21 cellular contexts compared by ENCODE assay signal in genomic region chr22:40862013-40862412, GRCh38. TPM values are rescaled to one million over a fixed set of nuclear protein-coding genes. Genes with fewer than 3 reads are reported as not detected.
DNase-seq lines count a peak whose midpoint lies in the region; ATAC-seq and TF ChIP-seq lines count a peak whose summit lies in the region.
"Had no signal": no experiment of that assay in that cellular context is flagged by ENCODE, and none has a peak within 500 bp of the region (broad histone marks: within the 10 kb centered on the region; RNA-seq: fewer than 3 reads in every experiment).

TSS of gene DNAJB7 (minus strand) at chr22:40862113. CDS start at chr22:40861994, 119 bp downstream.

- CTCF ChIA-PET in IMR-90 (lab: Yijun Ruan, JAX), result no interaction called here

- intact Hi-C loops in IMR-90 (cut with micrococcal nuclease), result no loop called here
- intact Hi-C loops in esophagus squamous epithelium (cut with DNase I), result no loop called here

- H3K9me3 ChIP-seq in IMR-90 (ENCODE audit: control insufficient read depth, insufficient read depth, low read length) (no peaks in the 10 kb centered on the region), esophagus squamous epithelium (no peaks in the 10 kb centered on the region)
- H3K9me3 ChIP-seq: SJSA1 had no signal

- TF ChIP-seq RAD21 in IMR-90 (IDR thresholded peaks at IDR 0.05; ENCODE audit: low read length), result no peak

- H3K27ac ChIP-seq in IMR-90 (ENCODE audit: insufficient read depth, low read length) (no peak within 1 kb of the TSS), esophagus squamous epithelium (no peak within 1 kb of the TSS)
- H3K27ac ChIP-seq: PC-9, SJSA1 had no signal

- H3K14ac ChIP-seq in IMR-90 (replicated peaks; ENCODE audit: low read depth, low read length), result no peak within 1 kb of the TSS

- no peak within 1 kb of the TSS for H2BK120ac ChIP-seq in IMR-90 (ENCODE audit: low read depth, low read length)

- H2AFZ ChIP-seq in IMR-90 (replicated peaks; ENCODE audit: low read length, poor library complexity), result no peak within 1 kb of the TSS
- H2AFZ ChIP-seq: PC-9 had no signal

- H3K9me3 Mint-ChIP-seq in activated naive CD8-positive, alpha-beta T cell (ENCODE audit: low read depth), result no peaks in the 10 kb centered on the region
- H3K9me3 Mint-ChIP-seq in activated naive CD8-positive, alpha-beta T cell treated with anti-CD3 and anti-CD28 coated beads for 36 hours, result no peaks in the 10 kb centered on the region
- H3K9me3 Mint-ChIP-seq in memory B cell, result no peaks in the 10 kb centered on the region
- H3K9me3 Mint-ChIP-seq in stimulated activated naive B cell treated with anti-CD40 and anti-IgM and Interleukin-4, amounts not matched to agents 10 μg/mL and 1 μg/mL and 100 μg/mL, for 72 hours, result no peaks in the 10 kb centered on the region
- H3K9me3 Mint-ChIP-seq: CD14-positive monocyte had no signal

- H2AK9ac ChIP-seq in IMR-90 (replicated peaks; ENCODE audit: low read depth, low read length, poor library complexity), result no peak within 1 kb of the TSS

- no TSS peak for BruUV-seq in IMR-90 (replicated peaks; lab: Mats Ljungman, UMichigan)

- peak within 1 kb of the TSS; percentile 36; the same call in 1 of the 2 replicates for H3K4me2 ChIP-seq in IMR-90 (ENCODE audit: low read depth, low read length)
- H3K4me2 ChIP-seq: PC-9 had no signal

- peak within 1 kb of the TSS; percentile 68 for H3K27ac Mint-ChIP-seq in activated naive CD8-positive, alpha-beta T cell
- H3K27ac Mint-ChIP-seq in activated naive CD8-positive, alpha-beta T cell treated with anti-CD3 and anti-CD28 coated beads for 36 hours, result no peak within 1 kb of the TSS
- peak within 1 kb of the TSS; percentile 37 for H3K27ac Mint-ChIP-seq in memory B cell
- peak within 1 kb of the TSS; percentile 7 for H3K27ac Mint-ChIP-seq in stimulated activated naive B cell treated with anti-CD40 and anti-IgM and Interleukin-4, amounts not matched to agents 10 μg/mL and 1 μg/mL and 100 μg/mL, for 72 hours

- peaks cover 3% of the 10 kb centered on the region for H3K4me1 ChIP-seq in IMR-90 (ENCODE audit: control insufficient read depth, insufficient read depth, low read length)
- peaks cover 7 to 18% (median 8%) of the 10 kb centered on the region in 3 donors for H3K4me1 ChIP-seq in esophagus squamous epithelium

- H3K4ac ChIP-seq in IMR-90 (ENCODE audit: low read depth, low read length), result no peak within 1 kb of the TSS

- no peak within 1 kb of the TSS for H3K9ac ChIP-seq in IMR-90 (ENCODE audit: low read depth, low read length)

- dilution Hi-C loops in IMR-90 (cut with HindIII; ENCODE audit: low sequenced_read_pairs, unreplicated experiment), result no loop called here

- peak within 1 kb of the TSS; percentile 23 for H2BK5ac ChIP-seq in IMR-90 (ENCODE audit: low read depth, low read length, poor library complexity, severe bottlenecking)

- H4K8ac ChIP-seq in IMR-90 (ENCODE audit: low read depth in 2 of 2, low read length in 2 of 2), result peak within 1 kb of the TSS in 1 of 2 experiments; percentile 10; a peak in 1 of 4 replicates

- peaks cover 11% of the 10 kb centered on the region for H3K36me3 Mint-ChIP-seq in activated naive CD8-positive, alpha-beta T cell
- H3K36me3 Mint-ChIP-seq in activated naive CD8-positive, alpha-beta T cell treated with anti-CD3 and anti-CD28 coated beads for 36 hours, result peaks cover 5% of the 10 kb centered on the region
- peaks cover 9% of the 10 kb centered on the region for H3K36me3 Mint-ChIP-seq in memory B cell
- peaks cover 7 to 23% of the 10 kb centered on the region in 2 donors for H3K36me3 Mint-ChIP-seq in stimulated activated naive B cell treated with anti-CD40 and anti-IgM and Interleukin-4, amounts not matched to agents 10 μg/mL and 1 μg/mL and 100 μg/mL, for 72 hours

- no peak for TF ChIP-seq POLR2A in IMR-90 (IDR thresholded peaks at IDR 0.05; ENCODE audit: low read depth, low read length)
- TF ChIP-seq POLR2A in esophagus squamous epithelium (IDR thresholded peaks at IDR 0.05), result no peak

- H4K91ac ChIP-seq in IMR-90 (ENCODE audit: insufficient read depth, low read depth, low read length), result no peak within 1 kb of the TSS

- H3K9me1 ChIP-seq in IMR-90 (ENCODE audit: insufficient read depth, low read length), result peaks cover 4% of the 10 kb centered on the region; the same call in 1 of the 2 replicates

- no peak within 1 kb of the TSS for H4K5ac ChIP-seq in IMR-90 (ENCODE audit: low read depth, low read length)

- no peak within 1 kb of the TSS for H2BK15ac ChIP-seq in IMR-90 (ENCODE audit: low read depth, low read length)

- H3K18ac ChIP-seq in IMR-90 (ENCODE audit: low read depth, low read length), result no peak within 1 kb of the TSS

- no peak within 1 kb of the TSS for H3K56ac ChIP-seq in IMR-90 (ENCODE audit: extremely low read depth, insufficient read depth, low read length)

- no peaks in the 10 kb centered on the region for H3K27me3 Mint-ChIP-seq in activated naive CD8-positive, alpha-beta T cell
- H3K27me3 Mint-ChIP-seq in activated naive CD8-positive, alpha-beta T cell treated with anti-CD3 and anti-CD28 coated beads for 36 hours, result no peaks in the 10 kb centered on the region
- H3K27me3 Mint-ChIP-seq in memory B cell, result no peaks in the 10 kb centered on the region
- H3K27me3 Mint-ChIP-seq in stimulated activated naive B cell treated with anti-CD40 and anti-IgM and Interleukin-4, amounts not matched to agents 10 μg/mL and 1 μg/mL and 100 μg/mL, for 72 hours, result no peaks in the 10 kb centered on the region

- H3K36me3 ChIP-seq in IMR-90 (ENCODE audit: control insufficient read depth, insufficient read depth, low read length) (peaks cover 2% of the 10 kb centered on the region), esophagus squamous epithelium (peaks cover 0 to 22% (median 0%) of the 10 kb centered on the region in 3 donors)

- H3K4me1 Mint-ChIP-seq in activated naive CD8-positive, alpha-beta T cell (ENCODE audit: low read depth), result peaks cover 56% of the 10 kb centered on the region
- H3K4me1 Mint-ChIP-seq in activated naive CD8-positive, alpha-beta T cell treated with anti-CD3 and anti-CD28 coated beads for 36 hours, result peaks cover 28% of the 10 kb centered on the region
- peaks cover 11% of the 10 kb centered on the region for H3K4me1 Mint-ChIP-seq in memory B cell
- peaks cover 20 to 54% of the 10 kb centered on the region in 2 donors for H3K4me1 Mint-ChIP-seq in stimulated activated naive B cell treated with anti-CD40 and anti-IgM and Interleukin-4, amounts not matched to agents 10 μg/mL and 1 μg/mL and 100 μg/mL, for 72 hours

- H2BK20ac ChIP-seq in IMR-90 (ENCODE audit: low read depth, low read length), result peak within 1 kb of the TSS; percentile 20; the same call in 1 of the 2 replicates

- POLR2A ChIA-PET in IMR-90 (lab: Charles Lee; ENCODE audit: unreplicated experiment), result no interaction called here

- H3K27me3 ChIP-seq in IMR-90 (ENCODE audit: control insufficient read depth, insufficient read depth, low read length), result no peaks in the 10 kb centered on the region
- H3K27me3 ChIP-seq in esophagus squamous epithelium, result no peaks in the 10 kb centered on the region
- H3K27me3 ChIP-seq: SJSA1 had no signal

- DNase-seq in activated naive CD8-positive, alpha-beta T cell treated with anti-CD3 and anti-CD28 coated beads for 36 hours, result no peak
- no peak for DNase-seq in IMR-90
- DNase-seq in memory B cell (ENCODE audit: low spot score in 2 of 2), result no peak
- no peak for DNase-seq in stimulated activated naive B cell treated with anti-CD40 and anti-IgM and Interleukin-4, amounts not matched to agents 10 μg/mL and 1 μg/mL and 100 μg/mL, for 72 hours
- DNase-seq in NCI-H2107 (lab: John Stamatoyannopoulos, UW), result no peak
- DNase-seq in esophagus squamous epithelium (lab: John Stamatoyannopoulos, UW), result no peak
- no peak for DNase-seq in HPDE6-E6E7 (ENCODE audit: extremely low spot score)
- DNase-seq: ACHN, AML-193, Calu3, DMS53, HCEC 1CT, KG1, NCI-H1436 treated with DMSO at 0.1 percent for 48 hours, NCI-H2029 treated with DMSO at 0.1 percent for 48 hours, NCI-H510A, NCI-H774, PC-9 had no signal

- WGBS in IMR-90 (ENCODE audit: extremely low coverage in 2 of 2, insufficient read length in 1 of 2), 2 experiments, result no CpG with 5 or more reads among the region's 3 CpGs
- 87 to 93% methylated on average over 3 of the region's 3 CpGs for WGBS in esophagus squamous epithelium, 2 donors

- in situ Hi-C loops in IMR-90 (cut with MboI; ENCODE audit: low sequenced_read_pairs), result no loop called here

- H3K23ac ChIP-seq in IMR-90 (ENCODE audit: low read depth, low read length), result no peak within 1 kb of the TSS

- peak within 1 kb of the TSS; percentile 27 for H3K4me3 Mint-ChIP-seq in activated naive CD8-positive, alpha-beta T cell
- no peak within 1 kb of the TSS for H3K4me3 Mint-ChIP-seq in activated naive CD8-positive, alpha-beta T cell treated with anti-CD3 and anti-CD28 coated beads for 36 hours
- H3K4me3 Mint-ChIP-seq in memory B cell, result no peak within 1 kb of the TSS
- H3K4me3 Mint-ChIP-seq in stimulated activated naive B cell treated with anti-CD40 and anti-IgM and Interleukin-4, amounts not matched to agents 10 μg/mL and 1 μg/mL and 100 μg/mL, for 72 hours, result no peak within 1 kb of the TSS
- H3K4me3 Mint-ChIP-seq: CD14-positive monocyte had no signal

- TF ChIP-seq CTCF in IMR-90 (conservative IDR thresholded peaks at IDR 0.05; ENCODE audit: low read depth, low read length), result no peak
- TF ChIP-seq CTCF in esophagus squamous epithelium (IDR thresholded peaks at IDR 0.05), result no peak

- no peak for ATAC-seq in IMR-90 (ENCODE audit: low read depth)
- ATAC-seq in memory B cell (ENCODE audit: low read depth), result no peak
- ATAC-seq in stimulated activated naive B cell treated with anti-CD40 and anti-IgM and Interleukin-4, amounts not matched to agents 10 μg/mL and 1 μg/mL and 100 μg/mL, for 72 hours (replicated peaks), result no peak

- peaks cover 30 to 73% of the 10 kb centered on the region in 2 experiments for H3K79me1 ChIP-seq in IMR-90 (ENCODE audit: low read depth in 1 of 2, low read length in 2 of 2)

- H2AK5ac ChIP-seq in IMR-90 (ENCODE audit: low read depth, low read length), result no peak within 1 kb of the TSS

- no peaks in the 10 kb centered on the region; the same call in 1 of the 2 replicates for H4K20me1 ChIP-seq in IMR-90 (ENCODE audit: insufficient read depth, low read length)

- H3K4me3 ChIP-seq in IMR-90 (ENCODE audit: insufficient read depth, low read depth, low read length) (no peak within 1 kb of the TSS), esophagus squamous epithelium (no peak within 1 kb of the TSS)
- H3K4me3 ChIP-seq: PC-9, SJSA1 had no signal

TF ChIP-seq in IMR-90, 13 proteins besides CTCF, POLR2A, EP300 and RAD21 (continues in another document):
- TF ChIP-seq SMC3 (IDR thresholded peaks at IDR 0.05; ENCODE audit: low read depth, low read length), result no peak
- no peak for TF ChIP-seq BHLHE40 (IDR thresholded peaks at IDR 0.05; ENCODE audit: low read depth, low read length)
- TF ChIP-seq RCOR1 (IDR thresholded peaks at IDR 0.05; ENCODE audit: insufficient replicate concordance, low read length), result no peak
- TF ChIP-seq CEBPB (IDR thresholded peaks at IDR 0.05; ENCODE audit: low read depth, low read length), result no peak
- TF ChIP-seq FOS (IDR thresholded peaks at IDR 0.05; ENCODE audit: low read depth, low read length), result no peak

RNA-seq across cellular contexts. Expression of gene DNAJB7, which starts in this region (rescaled TPM):
- not detected for total RNA-seq in activated naive CD8-positive, alpha-beta T cell treated with anti-CD3 and anti-CD28 coated beads for 36 hours
- not detected in 2 replicates for total RNA-seq in IMR-90 (2012; rRNA removed)
- polyA plus RNA-seq in IMR-90 (2012; rRNA removed), result not detected in 2 replicates
- not detected in 2 replicates for polyA plus RNA-seq in IMR-90 (2012; cell fraction: cytosol; rRNA removed)
- polyA plus RNA-seq in IMR-90 (2012; cell fraction: nucleus; rRNA removed; ENCODE audit: low replicate concordance), result not detected in 2 replicates
- total RNA-seq in esophagus squamous epithelium, result not detected
- total RNA-seq: Calu3, PC-9, SJSA1 had no signal
- polyA plus RNA-seq: CD14-positive monocyte had no signal
